Comparison of ENCODE assay signal across 16 cellular contexts in genomic region chr11:48000432-48000831, GRCh38. TPM values are rescaled to one million over a fixed set of nuclear protein-coding genes. Genes with fewer than 3 reads are reported as not detected.
A peak's percentile ranks its signal among the peaks of the same experiment; 100 is the strongest.
DNase-seq lines count a peak whose midpoint lies in the region; ATAC-seq, FAIRE-seq and TF ChIP-seq lines count a peak whose summit lies in the region.
"Had no signal": no experiment of that assay in that cellular context is flagged by ENCODE, and none has a peak within 500 bp of the region (broad histone marks: within the 10 kb centered on the region; RNA-seq: fewer than 3 reads in every experiment).

No MANE protein-coding gene starts in this region.

- RAD21 ChIA-PET in GM12878 (lab: Charles Lee; ENCODE audit: unreplicated experiment): interaction anchor here (1.0 kb wide), 1 partner anchor 17 kb away, joined by 3 read pairs; no protein-coding TSS in a partner anchor

- H3K36me3 Mint-ChIP-seq in T-helper 1 cell treated with Interleukin-12 subunit alpha and Interleukin-12 subunit beta and Interleukin-4 antibody, amounts not matched to agents 30 μg/mL and 1 μg/mL, for 36 hours (ENCODE audit: low read depth): peaks cover 25% of the 10 kb centered on the region
- no peaks in the 10 kb centered on the region for H3K36me3 Mint-ChIP-seq in glutamatergic neuron (ENCODE audit: unreplicated experiment)

- 90% methylated on average over 5 of the region's 5 CpGs for WGBS in GM12878 (ENCODE audit: insufficient coverage, insufficient replicate concordance, low lambda C conversion rate, missing lambda C conversion rate)
- WGBS in prostate gland: 91% methylated on average over 5 of the region's 5 CpGs

- TF ChIP-seq POLR2A in GM12878 (IDR thresholded peaks at IDR 0.05; ENCODE audit: low read depth, low read length) (no peak), prostate gland (IDR thresholded peaks at IDR 0.05) (no peak)

- no peak for DNase-seq in T-helper 1 cell
- no peak for DNase-seq in Karpas-422
- DNase-seq in GM12878 (ENCODE audit: low read depth, low spot score): no peak
- DNase-seq in prostate gland (ENCODE audit: low spot score): no peak
- no peak for DNase-seq in stimulated activated naive CD4-positive, alpha-beta T cell treated with Interleukin-2 at 50 U/mL for 16 hours (lab: John Stamatoyannopoulos, UW)
- DNase-seq in glutamatergic neuron: no peak
- DNase-seq in NCI-H1930 (lab: John Stamatoyannopoulos, UW): no peak
- DNase-seq: colonic mucosa, DMS 273 treated with DMSO at 0.1 percent for 48 hours, left ventricle myocardium inferior, NCI-H1092, NCI-H446, sigmoid colon, substantia nigra had no signal

- in situ Hi-C loops in GM12878 (cut with MboI): no loop called here

- H3K9me2 ChIP-seq in Karpas-422 (replicated peaks; ENCODE audit: insufficient read depth, low read length): no peaks in the 10 kb centered on the region

- H2AFZ ChIP-seq in Karpas-422 (ENCODE audit: low read length) (no peak overlapping the region), GM12878 (ENCODE audit: control insufficient read depth, low read depth, low read length) (no peak overlapping the region)

- TF ChIP-seq EP300 in GM12878 (IDR thresholded peaks at IDR 0.05; ENCODE audit: borderline replicate concordance in 1 of 2, control insufficient read depth in 1 of 2, low read depth in 2 of 2, low read length in 2 of 2): no peak

- peaks cover 63% of the 10 kb centered on the region for H3K4me1 Mint-ChIP-seq in T-helper 1 cell treated with Interleukin-12 subunit alpha and Interleukin-12 subunit beta and Interleukin-4 antibody, amounts not matched to agents 30 μg/mL and 1 μg/mL, for 36 hours (ENCODE audit: low read depth)
- H3K4me1 Mint-ChIP-seq in glutamatergic neuron (ENCODE audit: low read depth, unreplicated experiment): peaks cover under 1% of the 10 kb centered on the region

- H3K27ac Mint-ChIP-seq in T-helper 1 cell treated with Interleukin-12 subunit alpha and Interleukin-12 subunit beta and Interleukin-4 antibody, amounts not matched to agents 30 μg/mL and 1 μg/mL, for 36 hours: peak overlapping the region; percentile 97
- no peak overlapping the region for H3K27ac Mint-ChIP-seq in glutamatergic neuron (ENCODE audit: unreplicated experiment)

- no peak for ATAC-seq in GM12878
- ATAC-seq: Panc1 had no signal

- H3K9ac ChIP-seq in Karpas-422 (ENCODE audit: low read length) (peak overlapping the region; percentile 60), GM12878 (ENCODE audit: control insufficient read depth, insufficient read depth, low read length) (no peak overlapping the region)

- H3K27me3 ChIP-seq in Karpas-422 (ENCODE audit: low read length) (no peaks in the 10 kb centered on the region), GM12878 (replicated peaks in 1 of 2; ENCODE audit: control insufficient read depth in 2 of 2, insufficient read depth in 2 of 2, low read length in 1 of 2) (no peaks in the 10 kb centered on the region; a peak in 1 of 4 replicates), prostate gland (replicated peaks; ENCODE audit: insufficient read depth) (no peaks in the 10 kb centered on the region)
- H3K27me3 ChIP-seq: colonic mucosa, sigmoid colon had no signal

- no peak for FAIRE-seq in GM12878 (lab: Jason Lieb, UNC)

- H3K4me2 ChIP-seq in Karpas-422 (ENCODE audit: low read depth, low read length, poor library complexity, severe bottlenecking) (peak overlapping the region; percentile 57), GM12878 (ENCODE audit: control insufficient read depth, insufficient read depth) (peak overlapping the region; percentile 21)

- H3K79me2 ChIP-seq in Karpas-422 (ENCODE audit: low read length) (peaks cover 95% of the 10 kb centered on the region), GM12878 (ENCODE audit: control insufficient read depth, insufficient read depth, low read length) (peaks cover 43% of the 10 kb centered on the region)

- H3K9me3 ChIP-seq in Karpas-422 (ENCODE audit: low read length): no peaks in the 10 kb centered on the region
- H3K9me3 ChIP-seq in GM12878 (replicated peaks; ENCODE audit: control insufficient read depth, insufficient read depth, low read length): no peaks in the 10 kb centered on the region
- no peaks in the 10 kb centered on the region for H3K9me3 ChIP-seq in prostate gland
- H3K9me3 ChIP-seq: colonic mucosa, left ventricle myocardium inferior, sigmoid colon had no signal

- BruUV-seq in GM12878 (replicated peaks; lab: Mats Ljungman, UMichigan): no TSS peak

- CTCF ChIA-PET in GM12878 (lab: Yijun Ruan, JAX): no interaction called here

- H3K4me3 ChIP-seq in Karpas-422 (ENCODE audit: low read length) (peak overlapping the region; percentile 16; the same call in 1 of the 2 replicates), GM12878 (no peak overlapping the region), prostate gland (no peak overlapping the region)
- H3K4me3 ChIP-seq: colonic mucosa, left ventricle myocardium inferior, sigmoid colon had no signal

- SMC1A ChIA-PET in GM12878 (lab: Charles Lee; ENCODE audit: uncharacterized antibody, unreplicated experiment): interaction anchor here (1.1 to 2.9 kb wide), 4 partner anchors 14 to 108 kb away, joined by 3 to 10 read pairs (median 8); no protein-coding TSS in a partner anchor

- peak overlapping the region; percentile 95 for H3K27ac ChIP-seq in Karpas-422 (ENCODE audit: low read length)
- 0 out of 2 replicates have a peak overlapping the region, but pooled peaks have one; percentile 0 for H3K27ac ChIP-seq in GM12878 (ENCODE audit: control insufficient read depth, insufficient read depth)
- peak overlapping the region; percentile 73 to 74 for H3K27ac ChIP-seq in prostate gland
- H3K27ac ChIP-seq: left ventricle myocardium inferior, sigmoid colon had no signal

- POLR2A ChIA-PET in GM12878 (lab: Charles Lee): interaction anchor here (0.5 to 0.7 kb wide), 3 partner anchors 12 to 524 kb away, joined by 4 to 7 read pairs (median 4); no protein-coding TSS in a partner anchor

- H3K4me3 Mint-ChIP-seq in T-helper 1 cell treated with Interleukin-12 subunit alpha and Interleukin-12 subunit beta and Interleukin-4 antibody, amounts not matched to agents 30 μg/mL and 1 μg/mL, for 36 hours: peak overlapping the region; percentile 43
- H3K4me3 Mint-ChIP-seq in glutamatergic neuron (ENCODE audit: unreplicated experiment): no peak overlapping the region

- intact Hi-C loops in GM12878 (cut with micrococcal nuclease; ENCODE audit: unreplicated experiment) (loop anchor here (10.0 kb wide), 1 partner anchor 146 kb away; no protein-coding TSS in a partner anchor), prostate gland (cut with DNase I) (no loop called here)

- H3K9me3 Mint-ChIP-seq in T-helper 1 cell treated with Interleukin-12 subunit alpha and Interleukin-12 subunit beta and Interleukin-4 antibody, amounts not matched to agents 30 μg/mL and 1 μg/mL, for 36 hours: no peaks in the 10 kb centered on the region
- peaks cover 3% of the 10 kb centered on the region for H3K9me3 Mint-ChIP-seq in glutamatergic neuron (ENCODE audit: unreplicated experiment)

- H4K20me1 ChIP-seq in Karpas-422 (ENCODE audit: insufficient read depth, low read depth, low read length): peaks cover 10% of the 10 kb centered on the region; the same call in 1 of the 2 replicates
- no peaks in the 10 kb centered on the region for H4K20me1 ChIP-seq in GM12878 (ENCODE audit: control insufficient read depth, insufficient read depth)

- H3K4me1 ChIP-seq in Karpas-422 (ENCODE audit: low read length) (peaks cover 97% of the 10 kb centered on the region), GM12878 (ENCODE audit: control insufficient read depth, insufficient read depth, low read length) (peaks cover 61% of the 10 kb centered on the region), prostate gland (replicated peaks) (peaks cover 22% of the 10 kb centered on the region)

- peaks cover 3% of the 10 kb centered on the region; the same call in 1 of the 2 replicates for H3K36me3 ChIP-seq in Karpas-422 (ENCODE audit: insufficient read depth, low read length)
- 0 out of 4 replicates have a peak, but pooled peaks cover 0 to 2% of the 10 kb centered on the region in 2 experiments for H3K36me3 ChIP-seq in GM12878 (ENCODE audit: control insufficient read depth in 2 of 2, insufficient read depth in 2 of 2, low read length in 1 of 2)
- no peaks in the 10 kb centered on the region for H3K36me3 ChIP-seq in prostate gland
- H3K36me3 ChIP-seq: colonic mucosa, left ventricle myocardium inferior, sigmoid colon had no signal

- TF ChIP-seq CTCF in GM12878 (IDR thresholded peaks at IDR 0.05 in 2 of 3, conservative IDR thresholded peaks at IDR 0.05 in 1 of 3; ENCODE audit: control insufficient read depth in 2 of 3, extremely low read depth in 1 of 3, insufficient read depth in 1 of 3, low read depth in 3 of 3, low read length in 3 of 3) (no peak), prostate gland (IDR thresholded peaks at IDR 0.05) (no peak), glutamatergic neuron (IDR thresholded peaks at IDR 0.05; ENCODE audit: partially characterized antibody, unreplicated experiment) (no peak)

- H3K27me3 Mint-ChIP-seq in T-helper 1 cell treated with Interleukin-12 subunit alpha and Interleukin-12 subunit beta and Interleukin-4 antibody, amounts not matched to agents 30 μg/mL and 1 μg/mL, for 36 hours (ENCODE audit: low read depth): no peaks in the 10 kb centered on the region
- H3K27me3 Mint-ChIP-seq in glutamatergic neuron (ENCODE audit: unreplicated experiment): peaks cover 6% of the 10 kb centered on the region

- TF ChIP-seq RAD21 in GM12878 (IDR thresholded peaks at IDR 0.05; ENCODE audit: insufficient read depth, low read depth, low read length): no peak

TF ChIP-seq in GM12878, 131 proteins besides CTCF, POLR2A, EP300 and RAD21 (continues in another document):
- TF ChIP-seq EGR1 (IDR thresholded peaks at IDR 0.05; ENCODE audit: borderline replicate concordance in 1 of 2, low read depth in 2 of 2, low read length in 2 of 2): no peak

RNA-seq across cellular contexts. Expression of gene PTPRJ, which starts 20.1 kb away (rescaled TPM):
- 90.3 and 132 TPM in 2 replicates for total RNA-seq in Karpas-422 (2014; rRNA removed; shearing (Covaris generic); ENCODE audit: low replicate concordance)
- 26.1 and 28.1 TPM in 2 replicates for total RNA-seq in GM12878 (2013; cell fraction: nucleolus; rRNA removed)
- total RNA-seq in GM12878 (2014; rRNA removed) (10.3 and 11.6 TPM in 2 replicates), GM12878 (2014; rRNA removed; fragmentation: Illumina TruSeq; extraction: Trizol) (13.5 and 14.2 TPM in 2 replicates), GM12878 (2021) (21.0 and 22.4 TPM in 2 replicates), prostate gland (10 to 100 TPM; 24.9 to 48.0 TPM), glutamatergic neuron (ENCODE audit: unreplicated experiment) (2.4 TPM)
- 4.1 TPM for polyA plus RNA-seq in GM12878 (2011; ENCODE audit: low read depth)
- polyA plus RNA-seq in GM12878 (2011; rRNA removed) (0.22 and 0.37 TPM in 2 replicates), GM12878 (2014; fragmentation: Illumina TruSeq; extraction: Trizol) (11.0 and 11.7 TPM in 2 replicates), GM12878 (2014; fragmentation: Nextera tagmentation; extraction: Ambion mirVana) (under 1 TPM; 0.77 to 0.91 TPM), GM12878 (2014; rRNA removed) (7.6 and 9.1 TPM in 2 replicates), GM12878 (2016; fragmentation: Nextera tagmentation; extraction: Ambion mirVana) (1 to 10 TPM; 2.1 to 5.6 TPM)
- 0.10 and 0.15 TPM in 2 replicates for polyA plus RNA-seq in GM12878 (2011; cell fraction: cytosol; rRNA removed)
- 0.15 and 0.34 TPM in 2 replicates for polyA plus RNA-seq in GM12878 (2011; cell fraction: nucleus; rRNA removed)
- polyA plus RNA-seq in GM12878 (2012): 5.8 and 6.2 TPM in 2 replicates
- polyA minus RNA-seq in GM12878 (2011; rRNA and poly(A)+ RNA removed): 0.15 TPM in 2 replicates
- polyA minus RNA-seq in GM12878 (2011; cell fraction: cytosol; rRNA and poly(A)+ RNA removed): 0.27 and 0.31 TPM in 2 replicates
- polyA minus RNA-seq in GM12878 (2011; cell fraction: nucleus; rRNA and poly(A)+ RNA removed): under 0.01 and 0.19 TPM in 2 replicates

Comparison
In these comparisons a context has a peak if more than half of its experiments do, and no peak if none do; other contexts are left out.
1. H3K27ac ChIP-seq: peak in every context shown above with its lines; median percentile 95 in Karpas-422; 74 in prostate gland; 0 in GM12878.